15 cellular contexts compared by ENCODE assay signal in genomic region chr5:151691706-151692105, GRCh38. TPM values are rescaled to one million over a fixed set of nuclear protein-coding genes. Genes with fewer than 3 reads are reported as not detected.
"Had no signal": no experiment of that assay in that cellular context is flagged by ENCODE, and none has a peak within 500 bp of the region (broad histone marks: within the 10 kb centered on the region; RNA-seq: fewer than 3 reads in every experiment).

No MANE protein-coding gene starts in this region.

- H3K36me3 ChIP-seq: ascending aorta, transverse colon, uterus had no signal

- H3K27ac ChIP-seq: transverse colon, uterus had no signal

- DNase-seq: activated CD4-positive, alpha-beta T cell treated with anti-CD3 and anti-CD28 coated beads, Interleukin-2, amount 10 ng/mL, durations not matched to agents 7 days and 5 days; activated CD8-positive, alpha-beta T cell treated with anti-CD3 and anti-CD28 coated beads, Interleukin-2, amount 10 ng/mL, durations not matched to agents 7 days and 5 days; activated naive CD4-positive, alpha-beta T cell treated with anti-CD3 and anti-CD28 coated beads, Interleukin-2, amount 10 ng/mL, durations not matched to agents 7 days and 5 days; activated naive CD8-positive, alpha-beta T cell treated with anti-CD3 and anti-CD28 coated beads, Interleukin-2, amount 50 U/mL, for 24 hours; activated T-cell treated with anti-CD3 and anti-CD28 coated beads, Interleukin-2, amount 50 U/mL, for 24 hours; effector memory CD8-positive, alpha-beta T cell; immature natural killer cell; right cardiac atrium; stimulated activated CD4-positive, alpha-beta T cell treated with anti-CD3 and anti-CD28 coated beads, Interleukin-2, amount 100 ng/mL, for 24 hours; T-cell; transverse colon had no signal

- ATAC-seq: activated CD8-positive, alpha-beta T cell treated with anti-CD3 and anti-CD28 coated beads, Interleukin-2, amount 10 ng/mL, durations not matched to agents 7 days and 5 days; activated naive CD8-positive, alpha-beta T cell treated with anti-CD3 and anti-CD28 coated beads, Interleukin-2, amount 50 U/mL, for 24 hours; effector memory CD8-positive, alpha-beta T cell; left lobe of liver; right cardiac atrium; T-cell had no signal

- H3K9me3 Mint-ChIP-seq: activated CD4-positive, alpha-beta T cell treated with anti-CD3 and anti-CD28 coated beads, Interleukin-2, amount 10 ng/mL, durations not matched to agents 7 days and 5 days; activated naive CD4-positive, alpha-beta T cell treated with anti-CD3 and anti-CD28 coated beads, Interleukin-2, amount 10 ng/mL, durations not matched to agents 7 days and 5 days; activated naive CD8-positive, alpha-beta T cell treated with anti-CD3 and anti-CD28 coated beads, Interleukin-2, amount 50 U/mL, for 24 hours; activated T-cell treated with anti-CD3 and anti-CD28 coated beads, Interleukin-2, amount 50 U/mL, for 24 hours; effector memory CD8-positive, alpha-beta T cell; immature natural killer cell; stimulated activated naive CD8-positive, alpha-beta T cell treated with anti-CD3 and anti-CD28 coated beads, Interleukin-15, Interleukin-2, amounts not matched to agents 100 ng/mL and 50 ng/mL, for 24 hours; T-cell had no signal

- H3K36me3 Mint-ChIP-seq: activated naive CD4-positive, alpha-beta T cell treated with anti-CD3 and anti-CD28 coated beads, Interleukin-2, amount 10 ng/mL, durations not matched to agents 7 days and 5 days; immature natural killer cell; T-cell had no signal

- H3K4me3 Mint-ChIP-seq: activated CD4-positive, alpha-beta T cell treated with anti-CD3 and anti-CD28 coated beads, Interleukin-2, amount 10 ng/mL, durations not matched to agents 7 days and 5 days; activated CD8-positive, alpha-beta T cell treated with anti-CD3 and anti-CD28 coated beads, Interleukin-2, amount 10 ng/mL, durations not matched to agents 7 days and 5 days; activated naive CD4-positive, alpha-beta T cell treated with anti-CD3 and anti-CD28 coated beads, Interleukin-2, amount 10 ng/mL, durations not matched to agents 7 days and 5 days; activated naive CD8-positive, alpha-beta T cell treated with anti-CD3 and anti-CD28 coated beads, Interleukin-2, amount 50 U/mL, for 24 hours; activated T-cell treated with anti-CD3 and anti-CD28 coated beads, Interleukin-2, amount 50 U/mL, for 24 hours; effector memory CD8-positive, alpha-beta T cell; immature natural killer cell; stimulated activated naive CD8-positive, alpha-beta T cell treated with anti-CD3 and anti-CD28 coated beads, Interleukin-15, Interleukin-2, amounts not matched to agents 100 ng/mL and 50 ng/mL, for 24 hours; T-cell had no signal

- H3K9me3 ChIP-seq: ascending aorta, transverse colon, uterus had no signal

- H3K27me3 ChIP-seq: ascending aorta, transverse colon, uterus had no signal

- H3K4me3 ChIP-seq: ascending aorta, transverse colon, uterus had no signal

- H3K27ac Mint-ChIP-seq: activated CD4-positive, alpha-beta T cell treated with anti-CD3 and anti-CD28 coated beads, Interleukin-2, amount 10 ng/mL, durations not matched to agents 7 days and 5 days; activated CD8-positive, alpha-beta T cell treated with anti-CD3 and anti-CD28 coated beads, Interleukin-2, amount 10 ng/mL, durations not matched to agents 7 days and 5 days; activated naive CD4-positive, alpha-beta T cell treated with anti-CD3 and anti-CD28 coated beads, Interleukin-2, amount 10 ng/mL, durations not matched to agents 7 days and 5 days; activated naive CD8-positive, alpha-beta T cell treated with anti-CD3 and anti-CD28 coated beads, Interleukin-2, amount 50 U/mL, for 24 hours; activated T-cell treated with anti-CD3 and anti-CD28 coated beads, Interleukin-2, amount 50 U/mL, for 24 hours; effector memory CD8-positive, alpha-beta T cell; immature natural killer cell; stimulated activated naive CD8-positive, alpha-beta T cell treated with anti-CD3 and anti-CD28 coated beads, Interleukin-15, Interleukin-2, amounts not matched to agents 100 ng/mL and 50 ng/mL, for 24 hours; T-cell had no signal

RNA-seq across cellular contexts. Expression of gene SPARC, which starts 5.0 kb away (rescaled TPM):
- total RNA-seq: activated CD8-positive, alpha-beta T cell treated with anti-CD3 and anti-CD28 coated beads, Interleukin-2, amount 10 ng/mL, durations not matched to agents 7 days and 5 days had no signal
